In the genomic region with DNA sequence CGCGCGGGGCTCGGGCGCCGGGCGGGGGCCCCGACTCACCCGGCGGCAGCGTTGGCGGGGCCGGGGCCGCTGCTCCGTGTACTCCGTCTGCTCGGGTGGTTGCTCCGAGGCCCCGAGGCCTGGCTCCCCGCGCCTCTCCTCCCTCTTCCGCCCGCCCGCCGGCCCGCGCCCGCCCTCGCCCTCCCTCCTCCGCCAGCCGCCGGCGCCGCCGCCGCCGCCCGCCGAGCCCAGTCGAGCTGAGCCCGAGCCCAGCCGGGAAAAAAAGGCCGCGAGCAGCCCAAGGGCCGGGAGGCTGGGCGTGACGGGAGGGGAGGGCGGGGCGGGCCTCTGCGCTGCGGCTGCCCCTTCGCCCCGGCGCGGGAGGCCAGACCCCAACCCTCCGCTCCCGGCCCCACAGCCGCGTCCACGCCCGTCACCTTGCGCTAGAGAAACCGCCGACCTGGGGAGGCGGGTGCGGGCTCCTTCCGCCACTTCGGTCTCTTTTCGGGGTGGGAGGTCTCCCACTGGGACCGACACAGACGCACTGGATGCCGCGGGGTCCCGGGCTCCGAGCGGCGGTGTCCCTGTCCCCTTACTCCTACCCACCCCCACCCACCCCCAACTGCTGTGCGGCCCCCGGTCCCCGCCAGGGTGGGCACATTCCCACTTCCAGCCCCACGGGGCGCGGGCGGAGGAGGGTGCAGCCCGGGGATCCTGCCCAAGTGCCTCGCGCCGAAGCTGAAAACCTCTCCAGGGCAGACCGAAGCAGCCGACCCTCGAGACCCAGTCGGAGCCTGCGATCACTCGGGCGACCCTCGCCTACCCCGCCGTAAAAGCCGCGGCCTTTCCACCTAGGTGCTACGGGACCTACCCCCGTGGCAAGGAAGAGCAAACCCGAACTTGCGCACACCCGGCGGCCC, we compare ENCODE assay signal across 8 cellular contexts. TPM values are rescaled to one million over a fixed set of nuclear protein-coding genes. Genes with fewer than 3 reads are reported as not detected.
A peak's percentile ranks its signal among the peaks of the same experiment; 100 is the strongest.
DNase-seq lines count a peak whose midpoint lies in the region; ATAC-seq and TF ChIP-seq lines count a peak whose summit lies in the region.

A gene with protein sequence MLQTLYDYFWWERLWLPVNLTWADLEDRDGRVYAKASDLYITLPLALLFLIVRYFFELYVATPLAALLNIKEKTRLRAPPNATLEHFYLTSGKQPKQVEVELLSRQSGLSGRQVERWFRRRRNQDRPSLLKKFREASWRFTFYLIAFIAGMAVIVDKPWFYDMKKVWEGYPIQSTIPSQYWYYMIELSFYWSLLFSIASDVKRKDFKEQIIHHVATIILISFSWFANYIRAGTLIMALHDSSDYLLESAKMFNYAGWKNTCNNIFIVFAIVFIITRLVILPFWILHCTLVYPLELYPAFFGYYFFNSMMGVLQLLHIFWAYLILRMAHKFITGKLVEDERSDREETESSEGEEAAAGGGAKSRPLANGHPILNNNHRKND (minus strand): TSS at position 256 of the 899 bp plus-strand sequence. CDS start 5,745 bp downstream, outside the sequence.

- peak; percentile 35 for ATAC-seq in GM21576 (IDR thresholded peaks at IDR 0.05; ENCODE audit: unreplicated experiment)
- peak; percentile 34 for ATAC-seq in activated naive CD8-positive, alpha-beta T cell treated with anti-CD3 and anti-CD28 coated beads, Interleukin-2, amount 50 U/mL, for 24 hours

- DNase-seq in DMS153 (lab: John Stamatoyannopoulos, UW) (peak; percentile 68), LNCaP clone FGC (ENCODE audit: low read depth) (no peak), SW480 (ENCODE audit: low spot score) (peak; percentile 63), cardiac muscle cell (ENCODE audit: low read depth in 1 of 2, low spot score in 1 of 2) (peak; percentile 87 to 93), posterior cingulate gyrus (peak; percentile 42 to 94 (median 62)), type B pancreatic cell (ENCODE audit: extremely low spot score, unreplicated experiment) (peak; percentile 88)
- DNase-seq in activated naive CD8-positive, alpha-beta T cell treated with anti-CD3 and anti-CD28 coated beads, Interleukin-2, amount 50 U/mL, for 24 hours: peak; percentile 72

- H3K36me3 ChIP-seq in cardiac muscle cell: no peaks in the 10 kb centered on the region

- H3K36me3 Mint-ChIP-seq in activated naive CD8-positive, alpha-beta T cell treated with anti-CD3 and anti-CD28 coated beads, Interleukin-2, amount 50 U/mL, for 24 hours (ENCODE audit: low read depth): peaks cover 15% of the 10 kb centered on the region
- no peaks in the 10 kb centered on the region for H3K36me3 Mint-ChIP-seq in type B pancreatic cell

- TF ChIP-seq CTCF in LNCaP clone FGC (IDR thresholded peaks at IDR 0.05; ENCODE audit: control insufficient read depth, extremely low read depth, insufficient read depth): no peak
- no peak for TF ChIP-seq CTCF in cardiac muscle cell (IDR thresholded peaks at IDR 0.05; ENCODE audit: low read depth, low read length)
- no peak for TF ChIP-seq CTCF in type B pancreatic cell (conservative IDR thresholded peaks at IDR 0.05)

- H3K4me3 ChIP-seq in LNCaP clone FGC (ENCODE audit: low read depth, low read length) (peak within 1 kb of the TSS; percentile 84), cardiac muscle cell (peak within 1 kb of the TSS; percentile 97)

- peak within 1 kb of the TSS; percentile 99 for H3K27ac ChIP-seq in cardiac muscle cell

- intact Hi-C loops in posterior cingulate gyrus (cut with DNase I): loop anchor here (5.0 kb wide), 1 partner anchor 48 kb away; the partner anchor contains the start of gene SETDB1

- H3K4me1 ChIP-seq in cardiac muscle cell (ENCODE audit: low read depth): peaks cover 39% of the 10 kb centered on the region

- H3K9me3 Mint-ChIP-seq in activated naive CD8-positive, alpha-beta T cell treated with anti-CD3 and anti-CD28 coated beads, Interleukin-2, amount 50 U/mL, for 24 hours: no peaks in the 10 kb centered on the region
- no peaks in the 10 kb centered on the region for H3K9me3 Mint-ChIP-seq in type B pancreatic cell

- no peaks in the 10 kb centered on the region for H3K27me3 ChIP-seq in cardiac muscle cell

- H3K4me1 Mint-ChIP-seq in activated naive CD8-positive, alpha-beta T cell treated with anti-CD3 and anti-CD28 coated beads, Interleukin-2, amount 50 U/mL, for 24 hours: peaks cover 78% of the 10 kb centered on the region
- H3K4me1 Mint-ChIP-seq in type B pancreatic cell (ENCODE audit: unreplicated experiment): peaks cover 42% of the 10 kb centered on the region

- peak within 1 kb of the TSS; percentile 90 for H3K4me3 Mint-ChIP-seq in activated naive CD8-positive, alpha-beta T cell treated with anti-CD3 and anti-CD28 coated beads, Interleukin-2, amount 50 U/mL, for 24 hours
- peak within 1 kb of the TSS; percentile 86 for H3K4me3 Mint-ChIP-seq in type B pancreatic cell

- peak within 1 kb of the TSS; percentile 90 for H3K27ac Mint-ChIP-seq in activated naive CD8-positive, alpha-beta T cell treated with anti-CD3 and anti-CD28 coated beads, Interleukin-2, amount 50 U/mL, for 24 hours
- peak within 1 kb of the TSS; percentile 67 for H3K27ac Mint-ChIP-seq in type B pancreatic cell

- no peaks in the 10 kb centered on the region for H3K9me3 ChIP-seq in cardiac muscle cell (ENCODE audit: low read depth)

- H3K27me3 Mint-ChIP-seq in activated naive CD8-positive, alpha-beta T cell treated with anti-CD3 and anti-CD28 coated beads, Interleukin-2, amount 50 U/mL, for 24 hours: no peaks in the 10 kb centered on the region
- H3K27me3 Mint-ChIP-seq in type B pancreatic cell: no peaks in the 10 kb centered on the region

RNA-seq across cellular contexts. Expression of the gene that starts here (rescaled TPM):
- 64.7 and 65.0 TPM in 2 replicates for total RNA-seq in cardiac muscle cell
- 119 and 124 TPM in 2 replicates for polyA plus RNA-seq in cardiac muscle cell
- total RNA-seq in type B pancreatic cell (ENCODE audit: low replicate concordance): 129 and 181 TPM in 2 replicates
